In genomic region chr6:86706449-86706848, GRCh38 we compare ENCODE assay signal across 17 cellular contexts.
DNase-seq lines count a peak whose midpoint lies in the region; ATAC-seq and TF ChIP-seq lines count a peak whose summit lies in the region.
"Had no signal": no experiment of that assay in that cellular context is flagged by ENCODE, and none has a peak within 500 bp of the region (broad histone marks: within the 10 kb centered on the region; RNA-seq: fewer than 3 reads in every experiment).

No MANE protein-coding gene starts in this region.

- DNase-seq in DMS 273 (lab: John Stamatoyannopoulos, UW; ENCODE audit: unreplicated experiment) (peak; percentile 49), DMS 273 treated with DMSO at 0.1 percent for 48 hours (lab: John Stamatoyannopoulos, UW) (no peak), OCI-LY7 (ENCODE audit: low spot score) (no peak), neural progenitor cell (ENCODE audit: low spot score) (peak; percentile 55), NCI-H2196 (lab: John Stamatoyannopoulos, UW; ENCODE audit: unreplicated experiment) (no peak), foreskin melanocyte (no peak), hepatocyte (ENCODE audit: low spot score) (no peak)
- DNase-seq: activated naive CD8-positive, alpha-beta T cell treated with anti-CD3 and anti-CD28 coated beads, Interleukin-2, amount 10 ng/mL, durations not matched to agents 7 days and 5 days; NCI-H2029 treated with DMSO at 0.1 percent for 48 hours; right cardiac atrium; T-helper 9 cell had no signal

- TF ChIP-seq CTCF in OCI-LY7 (conservative IDR thresholded peaks at IDR 0.05; ENCODE audit: low read length): peak; percentile 54
- TF ChIP-seq CTCF in neural progenitor cell (IDR thresholded peaks at IDR 0.05): peak; percentile 51
- TF ChIP-seq CTCF in hepatocyte (IDR thresholded peaks at IDR 0.05; ENCODE audit: poor library complexity): no peak

- no peak overlapping the region for H3K27ac ChIP-seq in OCI-LY7 (ENCODE audit: low read depth, low read length, poor library complexity, severe bottlenecking)
- H3K27ac ChIP-seq in neural progenitor cell: no peak overlapping the region
- H3K27ac ChIP-seq in hepatocyte: no peak overlapping the region
- H3K27ac ChIP-seq: 22Rv1, coronary artery, suprapubic skin had no signal

- no peaks in the 10 kb centered on the region for H3K79me2 ChIP-seq in OCI-LY7 (ENCODE audit: insufficient read depth, low read depth, low read length)
- no peaks in the 10 kb centered on the region for H3K79me2 ChIP-seq in neural progenitor cell (ENCODE audit: low read depth)
- H3K79me2 ChIP-seq in hepatocyte: no peaks in the 10 kb centered on the region

- 89% methylated on average over 4 of the region's 4 CpGs for WGBS in hepatocyte (ENCODE audit: low lambda C conversion rate, missing lambda C conversion rate)

- H3K27me3 ChIP-seq in neural progenitor cell: no peaks in the 10 kb centered on the region
- no peaks in the 10 kb centered on the region for H3K27me3 ChIP-seq in hepatocyte
- H3K27me3 ChIP-seq: suprapubic skin had no signal

- CTCF ChIA-PET in OCI-LY7 (lab: Charles Lee; ENCODE audit: unreplicated experiment): no interaction called here

- no peaks in the 10 kb centered on the region for H3K27me3 Mint-ChIP-seq in neural progenitor cell (ENCODE audit: insufficient read depth, low read depth)
- H3K27me3 Mint-ChIP-seq: activated naive CD8-positive, alpha-beta T cell treated with anti-CD3 and anti-CD28 coated beads, Interleukin-2, amount 10 ng/mL, durations not matched to agents 7 days and 5 days; IgD-negative memory B cell had no signal

- H3K9me2 ChIP-seq in OCI-LY7 (ENCODE audit: insufficient read depth, low read length) (no peaks in the 10 kb centered on the region), hepatocyte (replicated peaks; ENCODE audit: insufficient read depth) (no peaks in the 10 kb centered on the region)

- H3K36me3 ChIP-seq in OCI-LY7 (ENCODE audit: insufficient read depth, low read length) (no peaks in the 10 kb centered on the region), neural progenitor cell (no peaks in the 10 kb centered on the region), hepatocyte (replicated peaks; ENCODE audit: insufficient read depth, low read depth) (no peaks in the 10 kb centered on the region)
- H3K36me3 ChIP-seq: suprapubic skin had no signal

- POLR2A ChIA-PET in OCI-LY7 (lab: Charles Lee): no interaction called here

- ATAC-seq in HG02759 (IDR thresholded peaks at IDR 0.05; ENCODE audit: unreplicated experiment): peak; percentile 77
- ATAC-seq: right cardiac atrium had no signal

- no peak overlapping the region for H3K27ac Mint-ChIP-seq in neural progenitor cell
- H3K27ac Mint-ChIP-seq: activated naive CD8-positive, alpha-beta T cell treated with anti-CD3 and anti-CD28 coated beads, Interleukin-2, amount 10 ng/mL, durations not matched to agents 7 days and 5 days; IgD-negative memory B cell had no signal

- H3K4me2 ChIP-seq in OCI-LY7 (ENCODE audit: low read length) (no peak overlapping the region), neural progenitor cell (no peak overlapping the region), hepatocyte (no peak overlapping the region)

- H3K9me3 Mint-ChIP-seq in neural progenitor cell: no peaks in the 10 kb centered on the region

- H3F3A ChIP-seq in neural progenitor cell (ENCODE audit: low read depth): no peaks in the 10 kb centered on the region

- BruUV-seq in OCI-LY7 (replicated peaks; lab: Mats Ljungman, UMichigan): no TSS peak

- H4K20me1 ChIP-seq in OCI-LY7 (ENCODE audit: insufficient read depth, low read length): no peaks in the 10 kb centered on the region
- H4K20me1 ChIP-seq in neural progenitor cell (ENCODE audit: low read depth): no peaks in the 10 kb centered on the region
- H4K20me1 ChIP-seq in hepatocyte (ENCODE audit: insufficient read depth, poor library complexity, severe bottlenecking): no peaks in the 10 kb centered on the region

- no peak overlapping the region for H3K4me3 Mint-ChIP-seq in neural progenitor cell
- H3K4me3 Mint-ChIP-seq: activated naive CD8-positive, alpha-beta T cell treated with anti-CD3 and anti-CD28 coated beads, Interleukin-2, amount 10 ng/mL, durations not matched to agents 7 days and 5 days; IgD-negative memory B cell had no signal

- H2AFZ ChIP-seq in OCI-LY7 (ENCODE audit: low read length): no peak overlapping the region
- no peak overlapping the region for H2AFZ ChIP-seq in neural progenitor cell (replicated peaks)
- H2AFZ ChIP-seq in hepatocyte: no peak overlapping the region

- no peaks in the 10 kb centered on the region for H3K4me1 ChIP-seq in OCI-LY7 (ENCODE audit: insufficient read depth, low read length, poor library complexity, severe bottlenecking)
- peaks cover 7% of the 10 kb centered on the region for H3K4me1 ChIP-seq in neural progenitor cell
- H3K4me1 ChIP-seq in hepatocyte (ENCODE audit: insufficient read depth): no peaks in the 10 kb centered on the region
- H3K4me1 ChIP-seq: Caco-2, suprapubic skin had no signal

- H3K4me1 Mint-ChIP-seq in neural progenitor cell: peaks cover 3% of the 10 kb centered on the region
- H3K4me1 Mint-ChIP-seq: activated naive CD8-positive, alpha-beta T cell treated with anti-CD3 and anti-CD28 coated beads, Interleukin-2, amount 10 ng/mL, durations not matched to agents 7 days and 5 days; IgD-negative memory B cell had no signal

- H3K9me3 ChIP-seq in OCI-LY7 (ENCODE audit: low read length): no peaks in the 10 kb centered on the region
- H3K9me3 ChIP-seq in neural progenitor cell (ENCODE audit: low read depth): no peaks in the 10 kb centered on the region
- H3K9me3 ChIP-seq in hepatocyte (ENCODE audit: low read depth): no peaks in the 10 kb centered on the region
- H3K9me3 ChIP-seq: Caco-2, suprapubic skin had no signal

- no peak overlapping the region for H3K4me3 ChIP-seq in OCI-LY7 (ENCODE audit: low read depth, low read length, poor library complexity, severe bottlenecking)
- H3K4me3 ChIP-seq in neural progenitor cell: no peak overlapping the region
- H3K4me3 ChIP-seq in hepatocyte: no peak overlapping the region
- H3K4me3 ChIP-seq: coronary artery, suprapubic skin had no signal

- H3K9ac ChIP-seq in neural progenitor cell: no peak overlapping the region

- no peaks in the 10 kb centered on the region for H3K36me3 Mint-ChIP-seq in neural progenitor cell
- H3K36me3 Mint-ChIP-seq: activated naive CD8-positive, alpha-beta T cell treated with anti-CD3 and anti-CD28 coated beads, Interleukin-2, amount 10 ng/mL, durations not matched to agents 7 days and 5 days; IgD-negative memory B cell had no signal

- intact Hi-C loops in OCI-LY7 (cut with micrococcal nuclease; ENCODE audit: unreplicated experiment): no loop called here

Comparison
In these comparisons a context has a peak if more than half of its experiments do, and no peak if none do; other contexts are left out.
1. DNase-seq: peak in DMS 273 (single experiment) and neural progenitor cell (single experiment); none in DMS 273 treated with DMSO at 0.1 percent for 48 hours (single experiment), OCI-LY7 (single experiment), NCI-H2196 (single experiment), foreskin melanocyte (single experiment) and hepatocyte (single experiment).